12 cellular contexts compared by ENCODE assay signal in genomic region chr13:60591348-60591747, GRCh38.
DNase-seq lines count a peak whose midpoint lies in the region; ATAC-seq and TF ChIP-seq lines count a peak whose summit lies in the region.
"Had no signal": no experiment of that assay in that cellular context is flagged by ENCODE, and none has a peak within 500 bp of the region (broad histone marks: within the 10 kb centered on the region; RNA-seq: fewer than 3 reads in every experiment).

No MANE protein-coding gene starts in this region.

- H3K4me3 Mint-ChIP-seq in brain (peak overlapping the region in 2 of 5 experiments; percentile 19 to 79), glutamatergic neuron (ENCODE audit: unreplicated experiment) (no peak overlapping the region)
- no peak overlapping the region for H3K4me3 Mint-ChIP-seq in stimulated activated naive B cell treated with anti-CD40 and anti-IgM and Interleukin-4, amounts not matched to agents 10 μg/mL and 1 μg/mL and 100 μg/mL, for 72 hours
- H3K4me3 Mint-ChIP-seq: activated T-helper 1 cell treated with anti-CD3 and anti-CD28 coated beads, Interleukin-12 subunit alpha, Interleukin-12 subunit beta, Interleukin-2, Interleukin-4 antibody, amounts not matched to agents 30 ng/mL and 10 ng/mL and 1 ng/mL, durations not matched to agents 14 hours and 24 hours and 36 hours; nephron had no signal

- peaks cover 3% of the 10 kb centered on the region for H3K27me3 Mint-ChIP-seq in brain
- H3K27me3 Mint-ChIP-seq in stimulated activated naive B cell treated with anti-CD40 and anti-IgM and Interleukin-4, amounts not matched to agents 10 μg/mL and 1 μg/mL and 100 μg/mL, for 72 hours: peaks cover 0 to 5% of the 10 kb centered on the region in 2 donors
- no peaks in the 10 kb centered on the region for H3K27me3 Mint-ChIP-seq in glutamatergic neuron (ENCODE audit: unreplicated experiment)

- peak overlapping the region; percentile 38 for H3K4me2 ChIP-seq in Loucy (ENCODE audit: low read depth, low read length, poor library complexity, severe bottlenecking)

- H3K79me2 ChIP-seq in Loucy (ENCODE audit: insufficient read depth, low read length): no peaks in the 10 kb centered on the region

- no peaks in the 10 kb centered on the region for H3K36me3 Mint-ChIP-seq in brain
- no peaks in the 10 kb centered on the region for H3K36me3 Mint-ChIP-seq in stimulated activated naive B cell treated with anti-CD40 and anti-IgM and Interleukin-4, amounts not matched to agents 10 μg/mL and 1 μg/mL and 100 μg/mL, for 72 hours
- H3K36me3 Mint-ChIP-seq in glutamatergic neuron (ENCODE audit: unreplicated experiment): peaks cover 5% of the 10 kb centered on the region

- peak; percentile 63 for ATAC-seq in GM18868 (IDR thresholded peaks at IDR 0.05; ENCODE audit: unreplicated experiment)
- ATAC-seq in stimulated activated naive B cell treated with anti-CD40 and anti-IgM and Interleukin-4, amounts not matched to agents 10 μg/mL and 1 μg/mL and 100 μg/mL, for 72 hours (replicated peaks): peak; percentile 52 to 61

- no peaks in the 10 kb centered on the region for H3F3A ChIP-seq in Loucy (ENCODE audit: low read depth)

- no peaks in the 10 kb centered on the region for H3K36me3 ChIP-seq in Loucy (ENCODE audit: insufficient read depth, low read length)
- H3K36me3 ChIP-seq: thyroid gland had no signal

- H3K27ac Mint-ChIP-seq in brain (peak overlapping the region in 4 of 5 experiments; percentile 7 to 78 (median 36)), glutamatergic neuron (ENCODE audit: unreplicated experiment) (no peak overlapping the region)
- no peak overlapping the region for H3K27ac Mint-ChIP-seq in stimulated activated naive B cell treated with anti-CD40 and anti-IgM and Interleukin-4, amounts not matched to agents 10 μg/mL and 1 μg/mL and 100 μg/mL, for 72 hours
- H3K27ac Mint-ChIP-seq: activated T-helper 1 cell treated with anti-CD3 and anti-CD28 coated beads, Interleukin-12 subunit alpha, Interleukin-12 subunit beta, Interleukin-2, Interleukin-4 antibody, amounts not matched to agents 30 ng/mL and 10 ng/mL and 1 ng/mL, durations not matched to agents 14 hours and 24 hours and 36 hours; nephron had no signal

- no peaks in the 10 kb centered on the region for H3K9me3 ChIP-seq in Loucy (ENCODE audit: insufficient read depth, low read depth, low read length)
- H3K9me3 ChIP-seq: thyroid gland had no signal

- H3K27me3 ChIP-seq in Loucy (ENCODE audit: insufficient read depth, low read length, poor library complexity, severe bottlenecking): no peaks in the 10 kb centered on the region
- H3K27me3 ChIP-seq: thyroid gland had no signal

- no peaks in the 10 kb centered on the region for H3K9me2 ChIP-seq in Loucy (replicated peaks; ENCODE audit: low read depth, low read length)

- no peak for DNase-seq in stimulated activated naive B cell treated with anti-CD40 and anti-IgM and Interleukin-4, amounts not matched to agents 10 μg/mL and 1 μg/mL and 100 μg/mL, for 72 hours
- DNase-seq in glutamatergic neuron: no peak
- no peak for DNase-seq in SKM-1 treated with dmso at 0.1 percent for 144 hours (lab: John Stamatoyannopoulos, UW; ENCODE audit: unreplicated experiment)
- DNase-seq in NCI-H345 (lab: John Stamatoyannopoulos, UW): no peak
- DNase-seq: NCI-H510A treated with DMSO at 0.1 percent for 48 hours; stimulated activated CD4-positive, alpha-beta T cell treated with anti-CD3 and anti-CD28 coated beads, Interleukin-2, amount 100 ng/mL, for 48 hours; thyroid gland had no signal

- TF ChIP-seq CTCF in Loucy (conservative IDR thresholded peaks at IDR 0.05; ENCODE audit: low read length) (no peak), brain (conservative IDR thresholded peaks at IDR 0.05) (no peak), glutamatergic neuron (IDR thresholded peaks at IDR 0.05; ENCODE audit: partially characterized antibody, unreplicated experiment) (no peak)

- H3K9ac ChIP-seq in Loucy (ENCODE audit: low read depth, low read length, poor library complexity, severe bottlenecking): no peak overlapping the region

- H3K4me1 ChIP-seq in Loucy (ENCODE audit: insufficient read depth, low read length, poor library complexity, severe bottlenecking): peaks cover 5% of the 10 kb centered on the region
- H3K4me1 ChIP-seq: thyroid gland had no signal

- no peak overlapping the region for H2AFZ ChIP-seq in Loucy (ENCODE audit: low read length)

- no peaks in the 10 kb centered on the region for H4K20me1 ChIP-seq in Loucy (ENCODE audit: insufficient read depth, low read length, poor library complexity, severe bottlenecking)

- no peak overlapping the region for H3K4me3 ChIP-seq in Loucy (ENCODE audit: low read length, poor library complexity, severe bottlenecking)
- H3K4me3 ChIP-seq: thyroid gland had no signal

- peaks cover 0 to 7% (median 4%) of the 10 kb centered on the region in 5 experiments for H3K9me3 Mint-ChIP-seq in brain
- peaks cover 0 to 3% of the 10 kb centered on the region in 2 donors for H3K9me3 Mint-ChIP-seq in stimulated activated naive B cell treated with anti-CD40 and anti-IgM and Interleukin-4, amounts not matched to agents 10 μg/mL and 1 μg/mL and 100 μg/mL, for 72 hours
- H3K9me3 Mint-ChIP-seq in glutamatergic neuron (ENCODE audit: unreplicated experiment): no peaks in the 10 kb centered on the region
- H3K9me3 Mint-ChIP-seq: activated T-helper 1 cell treated with anti-CD3 and anti-CD28 coated beads, Interleukin-12 subunit alpha, Interleukin-12 subunit beta, Interleukin-2, Interleukin-4 antibody, amounts not matched to agents 30 ng/mL and 10 ng/mL and 1 ng/mL, durations not matched to agents 14 hours and 24 hours and 36 hours had no signal

- H3K4me1 Mint-ChIP-seq in brain (peaks cover 12% of the 10 kb centered on the region), glutamatergic neuron (ENCODE audit: low read depth, unreplicated experiment) (peaks cover 9% of the 10 kb centered on the region)
- no peaks in the 10 kb centered on the region for H3K4me1 Mint-ChIP-seq in stimulated activated naive B cell treated with anti-CD40 and anti-IgM and Interleukin-4, amounts not matched to agents 10 μg/mL and 1 μg/mL and 100 μg/mL, for 72 hours

Comparison
In these comparisons a context has a peak if more than half of its experiments do, and no peak if none do; other contexts are left out.
1. H3K27ac Mint-ChIP-seq: peak in brain (4 of 5); none in stimulated activated naive B cell treated with anti-CD40 and anti-IgM and Interleukin-4, amounts not matched to agents 10 μg/mL and 1 μg/mL and 100 μg/mL, for 72 hours (single experiment) and glutamatergic neuron (single experiment).